In genomic region chr6:18314317-18314997, GRCh38 we compare ENCODE assay signal across 21 cellular contexts.
"Had no signal": no experiment of that assay in that cellular context is flagged by ENCODE, and none has a peak within 500 bp of the region (broad histone marks: within the 10 kb centered on the region; RNA-seq: fewer than 3 reads in every experiment).

No MANE protein-coding gene starts in this region.

- H3K27ac ChIP-seq: coronary artery, gastrocnemius medialis, heart right ventricle, left lung, right atrium auricular region, suprapubic skin, thyroid gland, upper lobe of left lung, uterus had no signal

- H3K4me1 ChIP-seq: gastrocnemius medialis, heart right ventricle, left lung, right atrium auricular region, suprapubic skin, thyroid gland, upper lobe of left lung, uterus had no signal

- ATAC-seq: esophagus mucosa; gastrocnemius medialis; heart right ventricle; left lung; naive thymus-derived CD8-positive, alpha-beta T cell; stimulated activated naive CD8-positive, alpha-beta T cell treated with anti-CD3 and anti-CD28 coated beads, Interleukin-15, Interleukin-2, amounts not matched to agents 100 U/mL and 50 U/mL, for 24 hours had no signal

- H3K4me1 Mint-ChIP-seq: naive thymus-derived CD8-positive, alpha-beta T cell had no signal

- H3K4me3 Mint-ChIP-seq: endodermal cell; naive thymus-derived CD8-positive, alpha-beta T cell; neural crest cell had no signal

- H3K36me3 Mint-ChIP-seq: naive thymus-derived CD8-positive, alpha-beta T cell had no signal

- H3K27ac Mint-ChIP-seq: endodermal cell; naive thymus-derived CD8-positive, alpha-beta T cell had no signal

- H3K4me3 ChIP-seq: coronary artery, gastrocnemius medialis, heart right ventricle, left lung, lung, right atrium auricular region, smooth muscle cell, suprapubic skin, thyroid gland, upper lobe of left lung, uterus had no signal

- H3K27me3 ChIP-seq: gastrocnemius medialis, heart right ventricle, left lung, right atrium auricular region, suprapubic skin, thyroid gland, upper lobe of left lung, uterus had no signal

- H3K9me3 ChIP-seq: gastrocnemius medialis, heart right ventricle, left lung, right atrium auricular region, suprapubic skin, thyroid gland, upper lobe of left lung, uterus had no signal

- DNase-seq: effector CD4-positive, alpha-beta T cell; endodermal cell; gastrocnemius medialis; heart right ventricle; hypothalamus; left lung; mesenchymal stem cell; naive thymus-derived CD8-positive, alpha-beta T cell; posterior cingulate gyrus; stimulated activated CD4-positive, alpha-beta T cell treated with anti-CD3 and anti-CD28 coated beads, Interleukin-2, amount 100 ng/mL, for 48 hours; stimulated activated naive CD8-positive, alpha-beta T cell treated with anti-CD3 and anti-CD28 coated beads, Interleukin-15, Interleukin-2, amounts not matched to agents 100 U/mL and 50 U/mL, for 24 hours; thyroid gland; upper lobe of left lung; uterus had no signal

- H3K4me2 ChIP-seq: smooth muscle cell had no signal

- H3K36me3 ChIP-seq: gastrocnemius medialis, heart right ventricle, left lung, right atrium auricular region, suprapubic skin, thyroid gland, upper lobe of left lung, uterus had no signal
